Comparison of ENCODE assay signal across 6 cellular contexts in the genomic region with DNA sequence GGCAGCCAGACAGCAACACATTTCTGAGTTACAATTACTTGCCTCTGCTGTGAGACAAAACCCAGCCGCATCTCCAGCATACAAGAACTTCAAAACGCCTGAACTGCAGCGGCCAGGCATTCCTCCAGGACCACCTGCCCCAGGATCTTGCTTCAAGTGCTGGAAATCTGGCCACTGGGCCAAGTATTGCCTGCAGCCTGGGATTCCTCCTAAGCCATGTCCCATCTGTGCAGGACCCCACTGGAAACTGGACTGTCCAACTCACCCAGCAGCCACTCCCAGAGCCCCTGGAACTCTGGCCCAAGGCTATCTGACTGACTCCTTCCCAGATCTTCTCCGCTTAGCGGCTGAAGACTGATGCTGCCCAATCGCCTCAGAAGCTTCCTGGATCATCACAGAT. TPM values are rescaled to one million over a fixed set of nuclear protein-coding genes. Genes with fewer than 3 reads are reported as not detected.
"Had no signal": no experiment of that assay in that cellular context is flagged by ENCODE, and none has a peak within 500 bp of the region (broad histone marks: within the 10 kb centered on the region; RNA-seq: fewer than 3 reads in every experiment).

No MANE protein-coding gene starts in this region.

RNA-seq across cellular contexts. Expression of a gene that starts 11.4 kb away (rescaled TPM):
- total RNA-seq: occipital lobe, pulmonary artery endothelial cell, temporal lobe, thoracic aorta had no signal
- polyA plus RNA-seq: naive thymus-derived CD4-positive, alpha-beta T cell; neural cell had no signal
